8 cellular contexts compared by ENCODE assay signal in genomic region chr5:59724482-59725392, GRCh38.
DNase-seq lines count a peak whose midpoint lies in the region; ATAC-seq and TF ChIP-seq lines count a peak whose summit lies in the region.

No MANE protein-coding gene starts in this region.

- in situ Hi-C loops in gastrocnemius medialis (cut with MboI; ENCODE audit: low sequenced_read_pairs in 4 of 4) = no loop called here

- H3K27me3 ChIP-seq in SJCRH30 = no peaks in the 10 kb centered on the region
- H3K27me3 ChIP-seq in gastrocnemius medialis = no peaks in the 10 kb centered on the region

- H3K27ac Mint-ChIP-seq in Calu3 (ENCODE audit: unreplicated experiment) = no peak overlapping the region

- intact Hi-C loops in Calu3 (cut with micrococcal nuclease; ENCODE audit: unreplicated experiment) = loop anchor here (1.0 to 5.0 kb wide), 3 partner anchors 75 to 334 kb away; no protein-coding TSS in a partner anchor
- intact Hi-C loops in gastrocnemius medialis (cut with DNase I; ENCODE audit: low total_unique reads) = loop anchor here (1.0 kb wide), 1 partner anchor 334 kb away; no protein-coding TSS in a partner anchor

- no peak overlapping the region for H3K4me3 Mint-ChIP-seq in Calu3 (ENCODE audit: low read depth, unreplicated experiment)

- no peaks in the 10 kb centered on the region for H3K4me1 ChIP-seq in SJCRH30
- no peaks in the 10 kb centered on the region for H3K4me1 ChIP-seq in gastrocnemius medialis

- DNase-seq in Calu3 = peak; percentile 68
- peak; percentile 54 to 83 for DNase-seq in SJCRH30
- peak; percentile 37 for DNase-seq in fibroblast of peridontal ligament (ENCODE audit: extremely low read depth)
- no peak for DNase-seq in gastrocnemius medialis
- no peak for DNase-seq in coronary artery (ENCODE audit: low spot score)

- H3K4me1 Mint-ChIP-seq in Calu3 (ENCODE audit: low read depth, unreplicated experiment) = peaks cover 8% of the 10 kb centered on the region

- H3K4me3 ChIP-seq in SJCRH30 (no peak overlapping the region), gastrocnemius medialis (no peak overlapping the region), coronary artery (no peak overlapping the region)

- ATAC-seq in GM18508 (IDR thresholded peaks at IDR 0.05; ENCODE audit: insufficient read depth, unreplicated experiment) = peak; percentile 94
- ATAC-seq in HG03521 (IDR thresholded peaks at IDR 0.05; ENCODE audit: unreplicated experiment) = peak; percentile 77
- ATAC-seq in gastrocnemius medialis = peak in 1 of 2 donors; percentile 72
- no peak for ATAC-seq in HG03135 (IDR thresholded peaks at IDR 0.05; ENCODE audit: unreplicated experiment)

- CTCF ChIA-PET in Calu3 (lab: Charles Lee) = interaction anchor here (0.6 kb wide), 1 partner anchor 1528 kb away, joined by 3 read pairs; no protein-coding TSS in a partner anchor

- TF ChIP-seq CTCF in Calu3 (IDR thresholded peaks at IDR 0.05; ENCODE audit: unreplicated experiment) (peak; percentile 76), gastrocnemius medialis (IDR thresholded peaks at IDR 0.05 in 4 of 5, conservative IDR thresholded peaks at IDR 0.05 in 1 of 5) (peak in 4 of 5 experiments; percentile 7 to 66 (median 48)), coronary artery (IDR thresholded peaks at IDR 0.05) (no peak)

- no peak for TF ChIP-seq POLR2A in gastrocnemius medialis (IDR thresholded peaks at IDR 0.05)

- no peaks in the 10 kb centered on the region for H3K36me3 ChIP-seq in SJCRH30
- no peaks in the 10 kb centered on the region for H3K36me3 ChIP-seq in gastrocnemius medialis

- H3K9me3 ChIP-seq in SJCRH30 (replicated peaks) = no peaks in the 10 kb centered on the region; the same call in 1 of the 2 replicates
- H3K9me3 ChIP-seq in gastrocnemius medialis = no peaks in the 10 kb centered on the region

- H3K9me3 Mint-ChIP-seq in Calu3 (ENCODE audit: low read depth, unreplicated experiment) = no peaks in the 10 kb centered on the region

- H3K27ac ChIP-seq in SJCRH30 (no peak overlapping the region), gastrocnemius medialis (no peak overlapping the region), coronary artery (no peak overlapping the region)

- peaks cover 4% of the 10 kb centered on the region for H3K36me3 Mint-ChIP-seq in Calu3 (ENCODE audit: insufficient read depth, unreplicated experiment)

- H3K27me3 Mint-ChIP-seq in Calu3 (ENCODE audit: unreplicated experiment) = no peaks in the 10 kb centered on the region

- BruUV-seq in Calu3 (replicated peaks; lab: Mats Ljungman, UMichigan) = no TSS peak

Comparison
In these comparisons a context has a peak if more than half of its experiments do, and no peak if none do; other contexts are left out.
1. DNase-seq: peak in Calu3 (single experiment), SJCRH30 (2 of 2) and fibroblast of peridontal ligament (single experiment); none in gastrocnemius medialis (0 of 2) and coronary artery (single experiment).